In the genomic region with DNA sequence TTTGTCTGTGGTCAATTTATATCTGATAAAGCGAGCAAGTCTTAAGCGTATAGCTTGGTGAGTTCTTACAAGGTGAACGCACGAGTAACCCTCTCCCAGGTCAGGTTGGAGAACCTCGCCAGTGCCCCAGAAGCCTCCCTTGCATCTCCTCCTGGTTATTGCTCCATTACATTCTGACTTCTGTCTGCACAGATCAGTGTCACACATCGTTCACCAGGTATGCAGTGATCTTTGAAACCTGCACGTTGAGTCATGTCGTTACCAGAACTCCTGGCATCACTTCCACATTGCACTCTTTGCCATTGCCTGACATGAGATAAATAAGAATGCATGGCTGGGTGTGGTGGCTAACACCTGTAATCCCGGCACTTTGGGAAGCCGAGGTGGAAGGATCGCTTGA, we compare ENCODE assay signal across 12 cellular contexts. TPM values are rescaled to one million over a fixed set of nuclear protein-coding genes. Genes with fewer than 3 reads are reported as not detected.
DNase-seq lines count a peak whose midpoint lies in the region; ATAC-seq and TF ChIP-seq lines count a peak whose summit lies in the region.
"Had no signal": no experiment of that assay in that cellular context is flagged by ENCODE, and none has a peak within 500 bp of the region (broad histone marks: within the 10 kb centered on the region; RNA-seq: fewer than 3 reads in every experiment).

No MANE protein-coding gene starts in this region.

- peak; percentile 71 for ATAC-seq in GM19395 (IDR thresholded peaks at IDR 0.05; ENCODE audit: unreplicated experiment)
- peak; percentile 75 for ATAC-seq in HG03442 (IDR thresholded peaks at IDR 0.05; ENCODE audit: unreplicated experiment)
- peak; percentile 96 for ATAC-seq in foreskin keratinocyte

- H3K27me3 ChIP-seq in foreskin keratinocyte: no peaks in the 10 kb centered on the region
- H3K27me3 ChIP-seq in colonic mucosa: no peaks in the 10 kb centered on the region

- peaks cover 5% of the 10 kb centered on the region for H3K4me1 ChIP-seq in foreskin keratinocyte
- H3K4me1 ChIP-seq in colonic mucosa: no peaks in the 10 kb centered on the region

- no peak overlapping the region for H3K4me3 ChIP-seq in colonic mucosa

- DNase-seq in A172 (ENCODE audit: low spot score): peak; percentile 15
- DNase-seq in foreskin keratinocyte: peak; percentile 89 to 91
- DNase-seq in RKO (ENCODE audit: low spot score): no peak
- no peak for DNase-seq in NCI-H2227 (lab: John Stamatoyannopoulos, UW; ENCODE audit: unreplicated experiment)
- no peak for DNase-seq in DMS53 treated with DMSO at 0.1 percent for 48 hours (lab: John Stamatoyannopoulos, UW; ENCODE audit: unreplicated experiment)
- no peak for DNase-seq in colonic mucosa
- DNase-seq: activated CD4-positive, CD25-positive, alpha-beta regulatory T cell; hippocampal formation; NCI-H1436 treated with DMSO at 0.1 percent for 48 hours; stimulated activated CD8-positive, alpha-beta memory T cell treated with anti-CD3 and anti-CD28 coated beads, Interleukin-4, amount 100 ng/mL, for 48 hours had no signal

- TF ChIP-seq CTCF in foreskin keratinocyte (conservative IDR thresholded peaks at IDR 0.05): no peak
- no peak for TF ChIP-seq CTCF in colonic mucosa (IDR thresholded peaks at IDR 0.05)

- H3K9me3 ChIP-seq in colonic mucosa: no peaks in the 10 kb centered on the region

- intact Hi-C loops in colonic mucosa (cut with DNase I): no loop called here

- H3K9ac ChIP-seq in colonic mucosa (ENCODE audit: low read depth in 2 of 2, low read length in 2 of 2): no peak overlapping the region

- H3K36me3 ChIP-seq in colonic mucosa: no peaks in the 10 kb centered on the region

- H3K27ac ChIP-seq in foreskin keratinocyte (no peak overlapping the region), colonic mucosa (no peak overlapping the region)

RNA-seq across cellular contexts. Expression of gene AKAP12, which starts 44.2 kb away (rescaled TPM):
- total RNA-seq in A172 (2014; rRNA removed; shearing (Covaris generic)): 172 and 173 TPM in 2 replicates
- total RNA-seq in foreskin keratinocyte (7.0 and 28.7 TPM in 2 replicates), colonic mucosa (10 to 100 TPM in 1 of 2 donors, 1 to 10 TPM in 1; 3.9 to 38.8 TPM)
- polyA plus RNA-seq in foreskin keratinocyte: 1.1 and 4.3 TPM in 2 replicates

Comparison
In these comparisons a context has a peak if more than half of its experiments do, and no peak if none do; other contexts are left out.
1. DNase-seq: peak in A172 (single experiment) and foreskin keratinocyte (2 of 2); none in RKO (single experiment), NCI-H2227 (single experiment), DMS53 treated with DMSO at 0.1 percent for 48 hours (single experiment) and colonic mucosa (single experiment).
2. Peak in every context shown above with its lines, with median percentiles within 50 percentile points of each other: ATAC-seq.